1 cellular context compared by ENCODE assay signal in the genomic region with DNA sequence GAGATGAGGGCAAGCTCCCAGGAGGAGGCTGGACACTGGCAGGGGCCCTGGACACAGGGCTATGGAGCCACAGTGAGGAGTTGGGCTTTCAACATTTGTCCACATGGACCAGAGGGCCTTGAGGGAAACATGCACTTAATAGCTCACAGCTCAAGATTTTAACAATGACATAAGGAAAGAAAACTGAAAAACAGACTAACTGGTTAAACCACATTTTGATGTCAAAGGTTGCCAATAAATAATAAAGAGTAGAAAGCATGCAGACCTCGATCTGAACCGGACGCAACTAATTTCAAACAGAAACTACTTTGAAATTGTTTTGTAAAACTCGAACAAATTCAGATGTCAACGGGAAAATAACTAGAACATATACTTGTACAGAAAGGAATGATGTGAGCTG. TPM values are rescaled to one million over a fixed set of nuclear protein-coding genes. Genes with fewer than 3 reads are reported as not detected.
"Had no signal": no experiment of that assay in that cellular context is flagged by ENCODE, and none has a peak within 500 bp of the region (broad histone marks: within the 10 kb centered on the region; RNA-seq: fewer than 3 reads in every experiment).

No MANE protein-coding gene starts in this region.

RNA-seq across cellular contexts. Expression of gene ZNF320, which starts 41.3 kb away (rescaled TPM):
- total RNA-seq: ascending aorta had no signal
